ENCODE assay signal across 9 cellular contexts in genomic region chr20:48789185-48789668, GRCh38. TPM values are rescaled to one million over a fixed set of nuclear protein-coding genes. Genes with fewer than 3 reads are reported as not detected.
A peak's percentile ranks its signal among the peaks of the same experiment; 100 is the strongest.
DNase-seq lines count a peak whose midpoint lies in the region; ATAC-seq and TF ChIP-seq lines count a peak whose summit lies in the region.
"Had no signal": no experiment of that assay in that cellular context is flagged by ENCODE, and none has a peak within 500 bp of the region (broad histone marks: within the 10 kb centered on the region; RNA-seq: fewer than 3 reads in every experiment).

No MANE protein-coding gene starts in this region.

- no peaks in the 10 kb centered on the region for H4K20me1 ChIP-seq in BLaER1

- WGBS in psoas muscle, 3 donors: 91 to 94% (median 93%) methylated on average over 6 of the region's 6 CpGs

- H3K4me1 ChIP-seq in BLaER1 (peaks cover 77% of the 10 kb centered on the region), psoas muscle (no peaks in the 10 kb centered on the region)

- H3K4me1 Mint-ChIP-seq in activated naive CD8-positive, alpha-beta T cell (ENCODE audit: low read depth): peaks cover 59% of the 10 kb centered on the region

- H3K4me2 ChIP-seq in BLaER1: peak overlapping the region; percentile 72

- H3K9ac ChIP-seq in BLaER1: no peak overlapping the region

- no peak overlapping the region for H3K27ac ChIP-seq in BLaER1
- H3K27ac ChIP-seq in psoas muscle: no peak overlapping the region

- intact Hi-C loops in psoas muscle (cut with DNase I): no loop called here

- no peak overlapping the region for H3K4me3 Mint-ChIP-seq in activated naive CD8-positive, alpha-beta T cell

- no peaks in the 10 kb centered on the region for H3K27me3 ChIP-seq in BLaER1
- peaks cover 0 to 3% (median 0%) of the 10 kb centered on the region in 3 donors for H3K27me3 ChIP-seq in psoas muscle (ENCODE audit: insufficient read depth in 3 of 3, low read length in 2 of 3)

- ATAC-seq in GM18870 (IDR thresholded peaks at IDR 0.05; ENCODE audit: unreplicated experiment): peak; percentile 8
- peak; percentile 8 for ATAC-seq in HG03060 (IDR thresholded peaks at IDR 0.05; ENCODE audit: low read depth, unreplicated experiment)
- no peak for ATAC-seq in psoas muscle

- H3K9me3 ChIP-seq in BLaER1 (no peaks in the 10 kb centered on the region), psoas muscle (no peaks in the 10 kb centered on the region)

- no peak for TF ChIP-seq CTCF in psoas muscle (IDR thresholded peaks at IDR 0.05)

- H3K27me3 Mint-ChIP-seq in activated naive CD8-positive, alpha-beta T cell: no peaks in the 10 kb centered on the region

- DNase-seq in nucleus accumbens (lab: John Stamatoyannopoulos, UW) (no peak), psoas muscle (no peak), NCI-H1105 (lab: John Stamatoyannopoulos, UW) (no peak), NCI-H2196 treated with DMSO at 0.1 percent for 48 hours (lab: John Stamatoyannopoulos, UW; ENCODE audit: unreplicated experiment) (no peak)
- DNase-seq: NCI-H446 had no signal

- no peak overlapping the region for H3K4me3 ChIP-seq in BLaER1
- H3K4me3 ChIP-seq in psoas muscle: no peak overlapping the region

- peaks cover 2% of the 10 kb centered on the region for H3K36me3 Mint-ChIP-seq in activated naive CD8-positive, alpha-beta T cell

- no peaks in the 10 kb centered on the region for H3K36me3 ChIP-seq in BLaER1
- no peaks in the 10 kb centered on the region for H3K36me3 ChIP-seq in psoas muscle (ENCODE audit: insufficient read depth in 1 of 2, low read depth in 1 of 2)

- no peaks in the 10 kb centered on the region for H3K9me3 Mint-ChIP-seq in activated naive CD8-positive, alpha-beta T cell (ENCODE audit: low read depth)

- peak overlapping the region; percentile 65 for H3K27ac Mint-ChIP-seq in activated naive CD8-positive, alpha-beta T cell

RNA-seq across cellular contexts. Expression of gene PREX1, which starts 38.6 kb away (rescaled TPM):
- 1 to 10 TPM; 5.3 to 8.3 (median 6.9) TPM for total RNA-seq in psoas muscle
- polyA plus RNA-seq in psoas muscle: 1 to 10 TPM; 2.5 to 4.0 (median 3.5) TPM

Comparison
In these comparisons a context has a peak if more than half of its experiments do, and no peak if none do; other contexts are left out.
1. ATAC-seq: peak in GM18870 (single experiment) and HG03060 (single experiment); none in psoas muscle (0 of 4).